In the genomic region with DNA sequence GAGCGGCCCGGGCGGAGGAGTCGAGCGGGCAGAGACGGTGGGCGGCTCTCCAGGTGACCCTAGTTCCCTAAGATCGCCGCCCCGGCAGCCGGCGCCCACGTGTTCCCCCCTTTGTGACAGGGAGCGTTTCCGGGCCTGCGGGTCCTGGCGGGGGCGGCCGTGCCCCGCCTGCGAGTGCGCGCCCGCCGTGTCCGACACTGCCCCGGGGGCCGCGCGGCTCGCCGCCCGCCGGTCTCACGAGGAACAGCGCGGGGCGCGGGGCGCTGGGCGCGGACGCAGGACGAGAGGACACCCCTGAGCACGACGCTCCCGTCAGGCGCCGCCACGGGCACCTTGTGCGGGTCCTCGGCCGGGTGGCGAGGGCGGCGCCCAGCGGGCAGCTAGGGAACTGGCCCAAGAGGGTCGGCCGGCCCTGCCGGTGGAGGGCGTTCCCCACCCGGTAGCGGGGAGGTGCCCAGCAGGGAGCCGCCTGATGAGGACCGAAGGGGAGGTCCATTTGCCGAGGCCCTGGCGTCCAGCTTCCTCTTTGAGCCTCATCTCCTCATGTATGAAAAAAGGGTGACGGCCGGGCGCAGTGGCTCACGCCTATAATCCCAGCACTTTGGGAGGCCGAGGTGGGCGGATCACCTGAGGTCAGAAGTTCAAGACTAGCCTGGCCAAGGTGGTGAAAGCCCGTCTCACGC, we compare ENCODE assay signal across 8 cellular contexts. TPM values are rescaled to one million over a fixed set of nuclear protein-coding genes. Genes with fewer than 3 reads are reported as not detected.
DNase-seq lines count a peak whose midpoint lies in the region; ATAC-seq and TF ChIP-seq lines count a peak whose summit lies in the region.

Gene VARS1, minus strand, starts transcription at position 137 of the 683 bp plus-strand sequence. CDS start 535 bp downstream, outside the sequence.

- H3K4ac ChIP-seq in mesendoderm (ENCODE audit: low read depth, low read length), result peak within 1 kb of the TSS; percentile 98

- peak within 1 kb of the TSS; percentile 99 for H3K56ac ChIP-seq in mesendoderm (ENCODE audit: low read length)

- peak within 1 kb of the TSS; percentile 94 to 97 for H3K4me3 Mint-ChIP-seq in effector memory CD8-positive, alpha-beta T cell

- H3K27ac Mint-ChIP-seq in effector memory CD8-positive, alpha-beta T cell, result peak within 1 kb of the TSS; percentile 97 to 98

- peak within 1 kb of the TSS; percentile 89 for H3K23ac ChIP-seq in mesendoderm (ENCODE audit: low read length)

- no peaks in the 10 kb centered on the region for H3K9me3 Mint-ChIP-seq in effector memory CD8-positive, alpha-beta T cell

- H3K79me1 ChIP-seq in mesendoderm (ENCODE audit: low read length), result peaks cover 9% of the 10 kb centered on the region

- peak; percentile 94 for DNase-seq in HPDE6-E6E7 (ENCODE audit: extremely low spot score)
- peak; percentile 93 to 96 for DNase-seq in NOMO-1 (lab: John Stamatoyannopoulos, UW; ENCODE audit: unreplicated experiment in 2 of 2)
- peak; percentile 80 to 85 (median 84) for DNase-seq in effector memory CD8-positive, alpha-beta T cell
- DNase-seq in mesendoderm, result peak; percentile 96
- DNase-seq in stimulated activated CD8-positive, alpha-beta memory T cell treated with anti-CD3 and anti-CD28 coated beads, Interleukin-15, amount 100 ng/mL, for 1 hour (ENCODE audit: low read depth), result peak; percentile 63

- H3K79me2 ChIP-seq in mesendoderm (ENCODE audit: control insufficient read depth, insufficient read depth, low read length), result peaks cover 22% of the 10 kb centered on the region

- POLR2A ChIA-PET in activated CD8-positive, alpha-beta memory T cell treated with anti-CD3 and anti-CD28 coated beads for 36 hours (lab: Charles Lee), result interaction anchor here (0.6 to 2.9 kb wide), 3 partner anchors 10 to 255 kb away, joined by 3 to 20 read pairs (median 3); partner anchors contain the start of gene LSM2

- no peaks in the 10 kb centered on the region for H3K27me3 ChIP-seq in mesendoderm (ENCODE audit: insufficient read depth, low read length, poor library complexity)

- peak; percentile 91 for TF ChIP-seq CTCF in C4-2B (conservative IDR thresholded peaks at IDR 0.05)

- H3K4me3 ChIP-seq in mesendoderm (ENCODE audit: low read length), result peak within 1 kb of the TSS; percentile 98

- H3K36me3 Mint-ChIP-seq in effector memory CD8-positive, alpha-beta T cell (ENCODE audit: insufficient read depth), result peaks cover 9% of the 10 kb centered on the region

- peak within 1 kb of the TSS; percentile 82 for H2BK5ac ChIP-seq in mesendoderm (ENCODE audit: low read length)

- ATAC-seq in GM19397 (IDR thresholded peaks at IDR 0.05; ENCODE audit: unreplicated experiment), result peak; percentile 87
- peak; percentile 87 for ATAC-seq in effector memory CD8-positive, alpha-beta T cell (replicated peaks)

- H3K4me1 Mint-ChIP-seq in effector memory CD8-positive, alpha-beta T cell (ENCODE audit: low read depth in 2 of 2), result peaks cover 27 to 33% of the 10 kb centered on the region in 2 donors

- H4K5ac ChIP-seq in mesendoderm (ENCODE audit: low read length), result no peak within 1 kb of the TSS

- H3K18ac ChIP-seq in mesendoderm (ENCODE audit: low read length), result peak within 1 kb of the TSS; percentile 20

- CTCF ChIA-PET in activated CD8-positive, alpha-beta memory T cell treated with anti-CD3 and anti-CD28 coated beads for 36 hours (lab: Charles Lee), result interaction anchor here (0.6 to 2.3 kb wide), 16 partner anchors 9 to 227 kb away, joined by 3 to 10 read pairs (median 4); partner anchors contain the start of genes CLIC1, HSPA1A, HSPA1L and LSM2

- H2BK120ac ChIP-seq in mesendoderm (ENCODE audit: low read depth, low read length), result peak within 1 kb of the TSS; percentile 16

- peak within 1 kb of the TSS; percentile 92 for H2AK5ac ChIP-seq in mesendoderm (ENCODE audit: low read length)

- H3K27ac ChIP-seq in C4-2B (peak within 1 kb of the TSS; percentile 94), mesendoderm (ENCODE audit: low read depth, low read length) (peak within 1 kb of the TSS; percentile 92)

- no peak within 1 kb of the TSS for H2BK15ac ChIP-seq in mesendoderm (replicated peaks; ENCODE audit: low read depth)

- H3K36me3 ChIP-seq in mesendoderm (ENCODE audit: control insufficient read depth, insufficient read depth, low read length), result peaks cover 4% of the 10 kb centered on the region

- H3K4me2 ChIP-seq in mesendoderm (ENCODE audit: low read length), result peak within 1 kb of the TSS; percentile 94

- WGBS in mesendoderm (ENCODE audit: extremely low coverage, insufficient coverage, low lambda C conversion rate), result no CpG with 5 or more reads among the region's 75 CpGs

- no peak within 1 kb of the TSS for H4K8ac ChIP-seq in mesendoderm (ENCODE audit: low read depth, low read length)

- peak within 1 kb of the TSS; percentile 100 for H3K9ac ChIP-seq in mesendoderm (ENCODE audit: low read length)

- no peaks in the 10 kb centered on the region for H3K27me3 Mint-ChIP-seq in effector memory CD8-positive, alpha-beta T cell

- peaks cover 2% of the 10 kb centered on the region for H3K4me1 ChIP-seq in mesendoderm (ENCODE audit: control insufficient read depth, low read depth, low read length)

RNA-seq across cellular contexts. Expression of gene VARS1, which starts in this region (rescaled TPM):
- 100 to 1,000 TPM; 190 to 191 TPM for total RNA-seq in activated CD8-positive, alpha-beta memory T cell treated with anti-CD3 and anti-CD28 coated beads for 36 hours
- 63.4 TPM for polyA plus RNA-seq in mesendoderm (2013, experiment 1 of 2)
- polyA plus RNA-seq in mesendoderm (2013, experiment 2 of 2), result 64.0 TPM

Comparison
In these comparisons a context has a peak if more than half of its experiments do, and no peak if none do; other contexts are left out.
1. Peak in every context shown above with its lines: DNase-seq, ATAC-seq, H3K4me3 ChIP-seq and H3K27ac ChIP-seq.